Comparison of ENCODE assay signal across 8 cellular contexts in the genomic region with DNA sequence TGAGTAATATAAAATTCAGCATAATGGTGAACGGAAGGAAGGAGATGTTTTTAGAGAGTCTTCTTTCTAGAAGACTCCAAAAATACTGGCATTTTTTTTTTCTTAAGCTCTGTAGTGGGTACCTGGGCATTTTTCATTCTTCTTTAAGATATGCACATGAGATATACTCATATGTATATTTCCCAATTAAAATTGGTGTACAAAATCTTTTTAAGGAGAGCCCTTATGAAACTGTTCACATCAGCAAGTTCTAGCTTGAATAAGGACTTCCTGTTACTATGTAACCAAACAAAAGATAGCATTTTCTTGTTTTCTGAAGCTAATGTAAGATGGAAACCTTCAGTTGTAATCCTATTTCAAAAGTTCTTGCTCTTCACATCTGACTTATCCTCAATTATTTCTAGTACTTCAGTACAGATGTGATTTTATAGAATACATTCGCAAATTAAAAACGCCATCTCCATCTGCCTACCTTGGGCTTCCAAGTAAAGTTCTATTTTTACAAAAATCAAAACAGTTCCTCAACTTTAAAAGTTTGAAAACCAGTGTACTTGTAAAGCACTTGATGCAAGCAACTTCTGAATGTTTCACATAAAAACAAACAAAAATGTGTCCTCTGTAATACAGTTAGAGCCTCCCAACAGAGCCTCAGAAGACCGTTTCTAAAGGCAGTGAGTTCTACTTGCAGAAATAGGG. TPM values are rescaled to one million over a fixed set of nuclear protein-coding genes. Genes with fewer than 3 reads are reported as not detected.
A peak's percentile ranks its signal among the peaks of the same experiment; 100 is the strongest.
DNase-seq lines count a peak whose midpoint lies in the region; ATAC-seq and TF ChIP-seq lines count a peak whose summit lies in the region.

No MANE protein-coding gene starts in this region.

- no peak overlapping the region for H4K8ac ChIP-seq in mesendoderm (ENCODE audit: low read depth, low read length)

- H3K79me1 ChIP-seq in mesendoderm (ENCODE audit: low read length): peaks cover 1% of the 10 kb centered on the region

- no CpG with 5 or more reads among the region's 4 CpGs for WGBS in mesendoderm (ENCODE audit: extremely low coverage, insufficient coverage, low lambda C conversion rate)
- 0 to 1% methylated on average over 4 of the region's 4 CpGs for WGBS in aorta, 2 donors

- no peak overlapping the region for H3K23ac ChIP-seq in mesendoderm (ENCODE audit: low read length)

- intact Hi-C loops in Right ventricle myocardium superior (cut with DNase I) (no loop called here), Right ventricle myocardium inferior (cut with DNase I) (loop anchor here (2.0 kb wide), 1 partner anchor 32 kb away; no protein-coding TSS in a partner anchor), aorta (cut with DNase I) (loop anchor here in 1 of 2 donors (5.0 kb wide), 1 partner anchor 946 kb away; the partner anchor contains the start of gene UFL1)

- peak overlapping the region; percentile 80 for H3K18ac ChIP-seq in mesendoderm (ENCODE audit: low read length)

- H3K27ac ChIP-seq in coronary artery (peak overlapping the region; percentile 91 to 92), mesendoderm (ENCODE audit: low read depth, low read length) (peak overlapping the region; percentile 94), aorta (ENCODE audit: low read depth in 1 of 2, low read length in 2 of 2) (peak overlapping the region; percentile 42 to 78)

- H3K9me3 ChIP-seq in aorta (ENCODE audit: control insufficient read depth, low read length): no peaks in the 10 kb centered on the region

- peaks cover 3% of the 10 kb centered on the region for H3K79me2 ChIP-seq in mesendoderm (ENCODE audit: control insufficient read depth, insufficient read depth, low read length)

- H3K4me2 ChIP-seq in mesendoderm (ENCODE audit: low read length): peak overlapping the region; percentile 66

- ATAC-seq in Right ventricle myocardium superior (ENCODE audit: poor library complexity) (peak; percentile 36), Right ventricle myocardium inferior (no peak), HG02840 (IDR thresholded peaks at IDR 0.05; ENCODE audit: low FRiP score, unreplicated experiment) (peak; percentile 25), aorta (ENCODE audit: low FRiP score) (no peak)

- peak overlapping the region; percentile 89 for H3K9ac ChIP-seq in mesendoderm (ENCODE audit: low read length)

- no peak for DNase-seq in Right ventricle myocardium superior
- no peak for DNase-seq in Right ventricle myocardium inferior (ENCODE audit: missing footprints)
- peak; percentile 82 for DNase-seq in OCI-M1 (lab: John Stamatoyannopoulos, UW)
- no peak for DNase-seq in coronary artery (ENCODE audit: low spot score)
- DNase-seq in mesendoderm: no peak
- no peak for DNase-seq in aorta
- no peak for DNase-seq in globus pallidus (ENCODE audit: low spot score)

- no peaks in the 10 kb centered on the region for H3K36me3 ChIP-seq in mesendoderm (ENCODE audit: control insufficient read depth, insufficient read depth, low read length)
- no peaks in the 10 kb centered on the region for H3K36me3 ChIP-seq in aorta (ENCODE audit: control insufficient read depth in 1 of 2, insufficient read depth in 2 of 2, low read length in 1 of 2)

- H2BK5ac ChIP-seq in mesendoderm (ENCODE audit: low read length): peak overlapping the region; percentile 86

- H4K5ac ChIP-seq in mesendoderm (ENCODE audit: low read length): no peak overlapping the region

- H3K27me3 ChIP-seq in mesendoderm (ENCODE audit: insufficient read depth, low read length, poor library complexity) (no peaks in the 10 kb centered on the region), aorta (ENCODE audit: control insufficient read depth in 1 of 2, insufficient read depth in 2 of 2, low read length in 1 of 2) (no peaks in the 10 kb centered on the region)

- H3K4me3 ChIP-seq in coronary artery (peak overlapping the region; percentile 83), mesendoderm (ENCODE audit: low read length) (peak overlapping the region; percentile 84), aorta (ENCODE audit: low read length in 2 of 2) (peak overlapping the region; percentile 54 to 90)

- H2BK15ac ChIP-seq in mesendoderm (replicated peaks; ENCODE audit: low read depth): no peak overlapping the region

- TF ChIP-seq CTCF in coronary artery (IDR thresholded peaks at IDR 0.05): no peak

- peak overlapping the region; percentile 93 for H3K56ac ChIP-seq in mesendoderm (ENCODE audit: low read length)

- H2BK120ac ChIP-seq in mesendoderm (ENCODE audit: low read depth, low read length): no peak overlapping the region

- H3K4me1 ChIP-seq in mesendoderm (ENCODE audit: control insufficient read depth, low read depth, low read length): peaks cover 9% of the 10 kb centered on the region
- no peaks in the 10 kb centered on the region for H3K4me1 ChIP-seq in aorta (ENCODE audit: control insufficient read depth in 1 of 2, insufficient read depth in 2 of 2, low read length in 2 of 2)

- H3K4ac ChIP-seq in mesendoderm (ENCODE audit: low read depth, low read length): no peak overlapping the region

- H2AK5ac ChIP-seq in mesendoderm (ENCODE audit: low read length): no peak overlapping the region

RNA-seq across cellular contexts. Expression of gene MANEA, which starts 0.6 kb away (rescaled TPM):
- total RNA-seq in Right ventricle myocardium superior (5.2 TPM), Right ventricle myocardium inferior (6.2 TPM), aorta (10 to 100 TPM; 10.8 to 12.8 TPM)
- polyA plus RNA-seq in mesendoderm (2013, experiment 1 of 2): 10.0 TPM
- polyA plus RNA-seq in mesendoderm (2013, experiment 2 of 2): 10.3 TPM
- polyA plus RNA-seq in aorta: 1 to 10 TPM; 4.1 to 9.1 TPM

Comparison
In these comparisons a context has a peak if more than half of its experiments do, and no peak if none do; other contexts are left out.
1. ATAC-seq: peak in Right ventricle myocardium superior (single experiment) and HG02840 (single experiment); none in Right ventricle myocardium inferior (single experiment) and aorta (single experiment).
2. Peak in every context shown above with its lines, with median percentiles within 50 percentile points of each other: H3K27ac ChIP-seq and H3K4me3 ChIP-seq.